Comparison of ENCODE assay signal across 9 cellular contexts in genomic region chr6:156427345-156427744, GRCh38.
DNase-seq lines count a peak whose midpoint lies in the region; ATAC-seq and TF ChIP-seq lines count a peak whose summit lies in the region.
"Had no signal": no experiment of that assay in that cellular context is flagged by ENCODE, and none has a peak within 500 bp of the region (broad histone marks: within the 10 kb centered on the region; RNA-seq: fewer than 3 reads in every experiment).

No MANE protein-coding gene starts in this region.

- H3K4me2 ChIP-seq in Karpas-422 (ENCODE audit: low read depth, low read length, poor library complexity, severe bottlenecking) = no peak overlapping the region

- H3K4me1 ChIP-seq in Karpas-422 (ENCODE audit: low read length) = no peaks in the 10 kb centered on the region
- H3K4me1 ChIP-seq: vagina had no signal

- H3K9ac ChIP-seq in Karpas-422 (ENCODE audit: low read length) = no peak overlapping the region

- no peaks in the 10 kb centered on the region for H3K9me2 ChIP-seq in Karpas-422 (replicated peaks; ENCODE audit: insufficient read depth, low read length)

- no peak for ATAC-seq in HG02588 (IDR thresholded peaks at IDR 0.05; ENCODE audit: unreplicated experiment)

- peak; percentile 47 for DNase-seq in AG08396 (ENCODE audit: low spot score)
- DNase-seq in Kasumi-1 (lab: John Stamatoyannopoulos, UW) = peak; percentile 46 to 66
- DNase-seq in cardiac fibroblast (ENCODE audit: low read depth in 2 of 2) = peak; percentile 68 to 91
- peak; percentile 97 for DNase-seq in kidney glomerular epithelial cell (lab: John Stamatoyannopoulos, UW)
- no peak for DNase-seq in T-helper 1 cell
- no peak for DNase-seq in Karpas-422
- DNase-seq in activated gamma-delta T cell treated with Interleukin-2 at 50 U/mL for 16 hours = no peak

- H2AFZ ChIP-seq in Karpas-422 (ENCODE audit: low read length) = no peak overlapping the region

- no peaks in the 10 kb centered on the region for H3K9me3 ChIP-seq in Karpas-422 (ENCODE audit: low read length)
- H3K9me3 ChIP-seq: vagina had no signal

- H4K20me1 ChIP-seq in Karpas-422 (ENCODE audit: insufficient read depth, low read depth, low read length) = no peaks in the 10 kb centered on the region

- no peaks in the 10 kb centered on the region for H3K27me3 ChIP-seq in Karpas-422 (ENCODE audit: low read length)
- H3K27me3 ChIP-seq: vagina had no signal

- H3K4me3 ChIP-seq in cardiac fibroblast (replicated peaks in 1 of 2; ENCODE audit: low read depth in 2 of 2, low read length in 2 of 2) (no peak overlapping the region), Karpas-422 (ENCODE audit: low read length) (no peak overlapping the region)
- H3K4me3 ChIP-seq: vagina had no signal

- no peaks in the 10 kb centered on the region for H3K36me3 ChIP-seq in Karpas-422 (ENCODE audit: insufficient read depth, low read length)
- H3K36me3 ChIP-seq: vagina had no signal

- no peak overlapping the region for H3K27ac ChIP-seq in Karpas-422 (ENCODE audit: low read length)
- H3K27ac ChIP-seq: vagina had no signal

- TF ChIP-seq CTCF in cardiac fibroblast (IDR thresholded peaks at IDR 0.05; ENCODE audit: low read depth, low read length) = no peak

- no peaks in the 10 kb centered on the region for H3K79me2 ChIP-seq in Karpas-422 (ENCODE audit: low read length)

Comparison
In these comparisons a context has a peak if more than half of its experiments do, and no peak if none do; other contexts are left out.
1. DNase-seq: peak in AG08396 (single experiment), Kasumi-1 (2 of 2), cardiac fibroblast (2 of 2) and kidney glomerular epithelial cell (single experiment); none in T-helper 1 cell (0 of 5), Karpas-422 (single experiment) and activated gamma-delta T cell treated with Interleukin-2 at 50 U/mL for 16 hours (single experiment).